ENCODE assay signal across 20 cellular contexts in genomic region chrX:132909643-132910042, GRCh38. TPM values are rescaled to one million over a fixed set of nuclear protein-coding genes. Genes with fewer than 3 reads are reported as not detected.
DNase-seq lines count a peak whose midpoint lies in the region; ATAC-seq, FAIRE-seq and TF ChIP-seq lines count a peak whose summit lies in the region.
"Had no signal": no experiment of that assay in that cellular context is flagged by ENCODE, and none has a peak within 500 bp of the region (broad histone marks: within the 10 kb centered on the region; RNA-seq: fewer than 3 reads in every experiment).

No MANE protein-coding gene starts in this region.

- DNase-seq in DMS 273 (lab: John Stamatoyannopoulos, UW; ENCODE audit: unreplicated experiment) (peak; percentile 15), DMS 273 treated with DMSO at 0.1 percent for 48 hours (lab: John Stamatoyannopoulos, UW) (no peak), amniotic epithelial cell (ENCODE audit: low read depth) (peak; percentile 81), fibroblast of mammary gland (ENCODE audit: low read depth) (peak; percentile 80), urothelium cell line (ENCODE audit: low spot score) (peak; percentile 8), sigmoid colon (no peak), HCEC 1CT (no peak)
- DNase-seq: activated CD4-positive, alpha-beta T cell treated with anti-CD3 and anti-CD28 coated beads for 1 hour; activated CD8-positive, alpha-beta memory T cell treated with anti-CD3 and anti-CD28 coated beads, Interleukin-2, amount 10 ng/mL, durations not matched to agents 7 days and 5 days; activated effector memory CD4-positive, alpha-beta T cell treated with anti-CD3 and anti-CD28 coated beads, Interleukin-2, amount 50 U/mL, for 16 hours; anterior cingulate cortex; CD8-positive, alpha-beta memory T cell; Kasumi-1; mucosa of descending colon; NCI-H524; stimulated activated naive CD4-positive, alpha-beta T cell had no signal

- no peak for TF ChIP-seq EP300 in sigmoid colon (IDR thresholded peaks at IDR 0.05)

- no peak for TF ChIP-seq POLR2A in sigmoid colon (IDR thresholded peaks at IDR 0.05)

- intact Hi-C loops in sigmoid colon (cut with DNase I), result no loop called here

- H3K27me3 ChIP-seq in sigmoid colon, result no peaks in the 10 kb centered on the region

- TF ChIP-seq CTCF in fibroblast of mammary gland (conservative IDR thresholded peaks at IDR 0.05; ENCODE audit: control insufficient read depth, insufficient read depth, low read depth, low read length) (no peak), sigmoid colon (IDR thresholded peaks at IDR 0.05) (no peak)

- no peaks in the 10 kb centered on the region for H3K36me3 ChIP-seq in sigmoid colon
- H3K36me3 ChIP-seq: tibial nerve had no signal

- H3K9me3 ChIP-seq in sigmoid colon, result no peaks in the 10 kb centered on the region
- H3K9me3 ChIP-seq: mucosa of descending colon, tibial nerve had no signal

- ATAC-seq in GM19023 (IDR thresholded peaks at IDR 0.05; ENCODE audit: unreplicated experiment), result no peak
- ATAC-seq: activated CD8-positive, alpha-beta memory T cell treated with anti-CD3 and anti-CD28 coated beads, Interleukin-2, amount 10 ng/mL, durations not matched to agents 7 days and 5 days; mucosa of descending colon had no signal

- H3K4me3 ChIP-seq in fibroblast of mammary gland (ENCODE audit: control insufficient read depth, low read depth, low read length), result no peak overlapping the region
- H3K4me3 ChIP-seq in sigmoid colon, result no peak overlapping the region
- H3K4me3 ChIP-seq: mucosa of descending colon, tibial nerve had no signal

- H3K4me1 ChIP-seq in sigmoid colon, result no peaks in the 10 kb centered on the region
- H3K4me1 ChIP-seq: tibial nerve had no signal

- FAIRE-seq in urothelium cell line (lab: Jason Lieb, UNC), result no peak
- FAIRE-seq: GM19239 had no signal

- WGBS in sigmoid colon, 2 donors, result 87 to 94% methylated on average over 4 of the region's 4 CpGs

- no peak overlapping the region for H3K27ac ChIP-seq in sigmoid colon
- H3K27ac ChIP-seq: 22Rv1, tibial nerve had no signal

RNA-seq across cellular contexts. Expression of gene HS6ST2, which starts 48.8 kb away (rescaled TPM):
- under 1 TPM; under 0.01 to 0.82 (median 0.27) TPM for total RNA-seq in sigmoid colon
- polyA plus RNA-seq in sigmoid colon, result under 1 TPM in 2 of 3 donors, not detected in 1; 0.23 to 0.79 TPM
- polyA plus RNA-seq: CD8-positive, alpha-beta memory T cell had no signal

Comparison
In these comparisons a context has a peak if more than half of its experiments do, and no peak if none do; other contexts are left out.
1. DNase-seq: peak in DMS 273 (single experiment), amniotic epithelial cell (single experiment), fibroblast of mammary gland (single experiment) and urothelium cell line (single experiment); none in DMS 273 treated with DMSO at 0.1 percent for 48 hours (single experiment), sigmoid colon (single experiment) and HCEC 1CT (single experiment).